1 cellular context compared by ENCODE assay signal in genomic region chr19:54574051-54574450, GRCh38.
TF ChIP-seq lines count a peak whose summit lies in the region.

No MANE protein-coding gene starts in this region.

TF ChIP-seq in GM12878, 131 proteins besides CTCF, POLR2A, EP300 and RAD21 (continued from another document):
- TF ChIP-seq, protein P1, sequence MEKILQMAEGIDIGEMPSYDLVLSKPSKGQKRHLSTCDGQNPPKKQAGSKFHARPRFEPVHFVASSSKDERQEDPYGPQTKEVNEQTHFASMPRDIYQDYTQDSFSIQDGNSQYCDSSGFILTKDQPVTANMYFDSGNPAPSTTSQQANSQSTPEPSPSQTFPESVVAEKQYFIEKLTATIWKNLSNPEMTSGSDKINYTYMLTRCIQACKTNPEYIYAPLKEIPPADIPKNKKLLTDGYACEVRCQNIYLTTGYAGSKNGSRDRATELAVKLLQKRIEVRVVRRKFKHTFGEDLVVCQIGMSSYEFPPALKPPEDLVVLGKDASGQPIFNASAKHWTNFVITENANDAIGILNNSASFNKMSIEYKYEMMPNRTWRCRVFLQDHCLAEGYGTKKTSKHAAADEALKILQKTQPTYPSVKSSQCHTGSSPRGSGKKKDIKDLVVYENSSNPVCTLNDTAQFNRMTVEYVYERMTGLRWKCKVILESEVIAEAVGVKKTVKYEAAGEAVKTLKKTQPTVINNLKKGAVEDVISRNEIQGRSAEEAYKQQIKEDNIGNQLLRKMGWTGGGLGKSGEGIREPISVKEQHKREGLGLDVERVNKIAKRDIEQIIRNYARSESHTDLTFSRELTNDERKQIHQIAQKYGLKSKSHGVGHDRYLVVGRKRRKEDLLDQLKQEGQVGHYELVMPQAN (conservative IDR thresholded peaks at IDR 0.05) = no peak
- TF ChIP-seq BACH1 (IDR thresholded peaks at IDR 0.05; ENCODE audit: borderline replicate concordance) (no peak), TCF3 (IDR thresholded peaks at IDR 0.05; ENCODE audit: borderline replicate concordance, insufficient read depth, low read depth, low read length) (no peak), EZH2 (IDR thresholded peaks at IDR 0.05; ENCODE audit: borderline replicate concordance, control insufficient read depth, low read depth, low read length) (no peak), LARP7 (IDR thresholded peaks at IDR 0.05) (no peak), NFYA (IDR thresholded peaks at IDR 0.05; ENCODE audit: borderline replicate concordance, low read depth, low read length) (no peak), ATF7 (IDR thresholded peaks at IDR 0.05; ENCODE audit: low read depth) (no peak)
- TF ChIP-seq, protein P2, sequence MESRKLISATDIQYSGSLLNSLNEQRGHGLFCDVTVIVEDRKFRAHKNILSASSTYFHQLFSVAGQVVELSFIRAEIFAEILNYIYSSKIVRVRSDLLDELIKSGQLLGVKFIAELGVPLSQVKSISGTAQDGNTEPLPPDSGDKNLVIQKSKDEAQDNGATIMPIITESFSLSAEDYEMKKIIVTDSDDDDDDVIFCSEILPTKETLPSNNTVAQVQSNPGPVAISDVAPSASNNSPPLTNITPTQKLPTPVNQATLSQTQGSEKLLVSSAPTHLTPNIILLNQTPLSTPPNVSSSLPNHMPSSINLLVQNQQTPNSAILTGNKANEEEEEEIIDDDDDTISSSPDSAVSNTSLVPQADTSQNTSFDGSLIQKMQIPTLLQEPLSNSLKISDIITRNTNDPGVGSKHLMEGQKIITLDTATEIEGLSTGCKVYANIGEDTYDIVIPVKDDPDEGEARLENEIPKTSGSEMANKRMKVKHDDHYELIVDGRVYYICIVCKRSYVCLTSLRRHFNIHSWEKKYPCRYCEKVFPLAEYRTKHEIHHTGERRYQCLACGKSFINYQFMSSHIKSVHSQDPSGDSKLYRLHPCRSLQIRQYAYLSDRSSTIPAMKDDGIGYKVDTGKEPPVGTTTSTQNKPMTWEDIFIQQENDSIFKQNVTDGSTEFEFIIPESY (IDR thresholded peaks at IDR 0.05) = no peak
